In the genomic region with DNA sequence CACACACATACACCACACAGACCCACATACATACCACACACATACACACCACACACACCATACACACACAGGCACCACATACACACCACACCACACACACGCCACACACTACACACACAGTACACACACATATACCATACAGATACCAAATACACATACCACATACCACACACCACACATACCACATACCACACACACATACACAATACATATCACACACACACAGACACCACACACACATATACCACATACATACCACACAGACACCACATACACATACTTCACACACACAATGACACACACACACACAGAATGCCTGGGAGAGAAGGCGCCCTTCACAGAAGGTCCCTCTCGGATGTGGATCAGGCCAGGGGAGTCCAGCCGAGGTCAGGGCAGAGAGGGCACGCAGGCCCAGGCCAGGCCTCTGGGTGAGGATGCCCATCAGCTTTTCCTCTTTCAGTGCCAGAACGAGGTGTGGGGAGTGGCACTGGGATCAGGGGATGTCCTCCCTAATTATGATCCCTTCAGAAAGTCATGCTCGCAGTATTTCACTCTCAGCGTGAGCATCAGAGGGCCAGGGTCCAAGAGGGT, we compare ENCODE assay signal across 20 cellular contexts.
"Had no signal": no experiment of that assay in that cellular context is flagged by ENCODE, and none has a peak within 500 bp of the region (broad histone marks: within the 10 kb centered on the region; RNA-seq: fewer than 3 reads in every experiment).

No MANE protein-coding gene starts in this region.

- H3K4me3 ChIP-seq: coronary artery, gastrocnemius medialis, heart left ventricle, ovary, psoas muscle, skin epidermis, thoracic aorta, upper lobe of right lung had no signal

- H3K9me3 ChIP-seq: ovary had no signal

- H3K27me3 ChIP-seq: brain microvascular endothelial cell, gastrocnemius medialis, heart left ventricle, ovary, upper lobe of right lung had no signal

- FAIRE-seq: endometrium had no signal

- H3K36me3 ChIP-seq: brain microvascular endothelial cell, gastrocnemius medialis, heart left ventricle, ovary, thoracic aorta, upper lobe of right lung had no signal

- DNase-seq: activated B cell treated with CpG ODN at 0.5 μM for 24 hours; activated CD4-positive, alpha-beta memory T cell treated with anti-CD3 and anti-CD28 coated beads for 36 hours; activated CD4-positive, alpha-beta T cell treated with anti-CD3 and anti-CD28 coated beads for 4 hours; activated naive CD4-positive, alpha-beta T cell treated with anti-CD3 and anti-CD28 coated beads for 36 hours; brain microvascular endothelial cell; erythroblast; gastrocnemius medialis; kidney glomerular epithelial cell; left ventricle myocardium superior; ovary; stimulated activated CD4-positive, alpha-beta T cell treated with anti-CD3 and anti-CD28 coated beads, Interleukin-15, amount 100 ng/mL, for 24 hours; stimulated activated CD4-positive, alpha-beta T cell treated with anti-CD3 and anti-CD28 coated beads, Interleukin-2, amount 100 ng/mL, for 48 hours had no signal

- H3K4me1 ChIP-seq: gastrocnemius medialis, heart left ventricle, psoas muscle, upper lobe of right lung had no signal

- H3K27ac ChIP-seq: brain microvascular endothelial cell, coronary artery, gastrocnemius medialis, heart left ventricle, ovary, psoas muscle, skin epidermis, thoracic aorta, upper lobe of right lung had no signal

- ATAC-seq: gastrocnemius medialis, heart left ventricle, left ventricle myocardium superior, psoas muscle, T-cell, upper lobe of right lung had no signal
